14 cellular contexts compared by ENCODE assay signal in genomic region chr11:94771951-94772350, GRCh38.
"Had no signal": no experiment of that assay in that cellular context is flagged by ENCODE, and none has a peak within 500 bp of the region (broad histone marks: within the 10 kb centered on the region; RNA-seq: fewer than 3 reads in every experiment).

No MANE protein-coding gene starts in this region.

- H3K9me3 ChIP-seq: left ventricle myocardium inferior, SJSA1, spleen, thoracic aorta had no signal

- H3K36me3 ChIP-seq: brain microvascular endothelial cell, left ventricle myocardium inferior, SJSA1, spleen, thoracic aorta had no signal

- H3K27ac Mint-ChIP-seq: activated CD4-positive, alpha-beta T cell treated with anti-CD3 and anti-CD28 coated beads, Interleukin-2, amount 10 ng/mL, durations not matched to agents 7 days and 5 days; activated naive CD8-positive, alpha-beta T cell treated with anti-CD3 and anti-CD28 coated beads, Interleukin-2, amount 10 ng/mL, durations not matched to agents 7 days and 5 days; stimulated activated naive CD8-positive, alpha-beta T cell treated with anti-CD3 and anti-CD28 coated beads, Interleukin-15, Interleukin-2, amounts not matched to agents 100 ng/mL and 50 ng/mL, for 24 hours had no signal

- ATAC-seq: right cardiac atrium had no signal

- H3K4me3 Mint-ChIP-seq: activated CD4-positive, alpha-beta T cell treated with anti-CD3 and anti-CD28 coated beads, Interleukin-2, amount 10 ng/mL, durations not matched to agents 7 days and 5 days; activated naive CD8-positive, alpha-beta T cell treated with anti-CD3 and anti-CD28 coated beads, Interleukin-2, amount 10 ng/mL, durations not matched to agents 7 days and 5 days; stimulated activated naive CD8-positive, alpha-beta T cell treated with anti-CD3 and anti-CD28 coated beads, Interleukin-15, Interleukin-2, amounts not matched to agents 100 ng/mL and 50 ng/mL, for 24 hours had no signal

- H3K27me3 ChIP-seq: brain microvascular endothelial cell, SJSA1 had no signal

- H3K9me3 Mint-ChIP-seq: activated CD4-positive, alpha-beta T cell treated with anti-CD3 and anti-CD28 coated beads, Interleukin-2, amount 10 ng/mL, durations not matched to agents 7 days and 5 days; activated naive CD8-positive, alpha-beta T cell treated with anti-CD3 and anti-CD28 coated beads, Interleukin-2, amount 10 ng/mL, durations not matched to agents 7 days and 5 days; stimulated activated naive CD8-positive, alpha-beta T cell treated with anti-CD3 and anti-CD28 coated beads, Interleukin-15, Interleukin-2, amounts not matched to agents 100 ng/mL and 50 ng/mL, for 24 hours had no signal

- H3K4me3 ChIP-seq: left ventricle myocardium inferior, SJSA1, spleen, thoracic aorta had no signal

- DNase-seq: activated CD4-positive, alpha-beta T cell treated with anti-CD3 and anti-CD28 coated beads, Interleukin-2, amount 10 ng/mL, durations not matched to agents 7 days and 5 days; activated naive CD4-positive, alpha-beta T cell; activated naive CD8-positive, alpha-beta T cell treated with anti-CD3 and anti-CD28 coated beads, Interleukin-2, amount 10 ng/mL, durations not matched to agents 7 days and 5 days; brain microvascular endothelial cell; cerebellar nuclear complex; erythroblast; left ventricle myocardium inferior; mesenchymal stem cell; posterior cingulate gyrus; right cardiac atrium; spleen had no signal

- H3K27ac ChIP-seq: brain microvascular endothelial cell, left ventricle myocardium inferior, SJSA1 had no signal
